Comparison of ENCODE assay signal across 1 cellular context in genomic region chr6:30614044-30614842, GRCh38.
A peak's percentile ranks its signal among the peaks of the same experiment; 100 is the strongest.
TF ChIP-seq lines count a peak whose summit lies in the region.

No MANE protein-coding gene starts in this region.

TF ChIP-seq in K562, 482 proteins besides CTCF, POLR2A, EP300 and RAD21 (continued from another document and continues in another):
- TF ChIP-seq CREBBP (IDR thresholded peaks at IDR 0.05; ENCODE audit: low read depth, low read length) (no peak), ZNF695 (CRISPR knock-in tag; IDR thresholded peaks at IDR 0.05) (no peak), ARNT (IDR thresholded peaks at IDR 0.05) (no peak; a peak in 2 of 4 replicates), ERF (CRISPR knock-in tag; IDR thresholded peaks at IDR 0.05) (peak; percentile 75), HNRNPLL (IDR thresholded peaks at IDR 0.05; ENCODE audit: low read depth, low read length, poor library complexity, severe bottlenecking) (no peak), ZFP1 (CRISPR knock-in tag; IDR thresholded peaks at IDR 0.05) (peak; percentile 30; the same call in 1 of the 2 replicates), CGGBP1 (CRISPR knock-in tag; IDR thresholded peaks at IDR 0.05) (no peak), ZNF717 (CRISPR knock-in tag; IDR thresholded peaks at IDR 0.05) (peak; percentile 88), ZNF224 (CRISPR knock-in tag; IDR thresholded peaks at IDR 0.05) (peak; percentile 66; the same call in 1 of the 2 replicates), ZNF311 (CRISPR knock-in tag; IDR thresholded peaks at IDR 0.05) (no peak), ZNF146 (CRISPR knock-in tag; IDR thresholded peaks at IDR 0.05; ENCODE audit: unreplicated experiment) (no peak), CHAMP1 (IDR thresholded peaks at IDR 0.05) (no peak), U2AF2 (optimal IDR thresholded peaks at IDR 0.05; ENCODE audit: low read depth, low read length) (no peak), ZNF644 (tag; IDR thresholded peaks at IDR 0.05; ENCODE audit: low read depth) (no peak), ZNF668 (CRISPR knock-in tag; IDR thresholded peaks at IDR 0.05) (peak; percentile 27; the same call in 1 of the 2 replicates), TBL1XR1 (IDR thresholded peaks at IDR 0.05; ENCODE audit: low read length in 2 of 2) (no peak), HMG20B (CRISPR knock-in tag; IDR thresholded peaks at IDR 0.05) (peak; percentile 78; the same call in 1 of the 2 replicates), GATAD2B (IDR thresholded peaks at IDR 0.05; ENCODE audit: borderline replicate concordance) (no peak), TOE1 (IDR thresholded peaks at IDR 0.05; ENCODE audit: borderline replicate concordance) (peak; percentile 27; the same call in 1 of the 2 replicates), TOE1 (CRISPR knock-in tag; IDR thresholded peaks at IDR 0.05; ENCODE audit: borderline replicate concordance, low read depth) (no peak), RBFOX2 (IDR thresholded peaks at IDR 0.05; ENCODE audit: low read depth, low read length) (no peak), FIP1L1 (IDR thresholded peaks at IDR 0.05; ENCODE audit: low read depth, low read length, poor library complexity, severe bottlenecking) (no peak), NR2F6 (CRISPR knock-in tag; IDR thresholded peaks at IDR 0.05) (0 out of 2 replicates have a peak, but pooled peaks have one; percentile 8), SMARCB1 (IDR thresholded peaks at IDR 0.05; ENCODE audit: insufficient read length, low read depth) (no peak), RB1 (IDR thresholded peaks at IDR 0.05; ENCODE audit: low read depth) (no peak), GTF3C2 (IDR thresholded peaks at IDR 0.05; ENCODE audit: borderline replicate concordance, extremely low read depth, insufficient read length) (no peak), ZFX (CRISPR knock-in tag; IDR thresholded peaks at IDR 0.05) (peak; percentile 47), CHD4 (IDR thresholded peaks at IDR 0.05; ENCODE audit: insufficient read depth, insufficient replicate concordance, low read depth, low read length, poor library complexity, severe bottlenecking) (no peak), MAZ (CRISPR knock-in tag; conservative IDR thresholded peaks at IDR 0.05 in 1 of 2, IDR thresholded peaks at IDR 0.05 in 1 of 2) (peak in 1 of 2 experiments; percentile 59; a peak in 1 of 4 replicates), ZFP36 (IDR thresholded peaks at IDR 0.05; ENCODE audit: low read depth, low read length, partially characterized antibody) (no peak), HMGN3 (IDR thresholded peaks at IDR 0.05; ENCODE audit: borderline replicate concordance, extremely low read depth, insufficient read length, low read depth, low read length) (no peak), SP2 (IDR thresholded peaks at IDR 0.05; ENCODE audit: extremely low read depth, low read depth, low read length, poor library complexity, severe bottlenecking) (no peak), HDGF (IDR thresholded peaks at IDR 0.05) (no peak; the same call in 1 of the 2 replicates), NFE2 (IDR thresholded peaks at IDR 0.05; ENCODE audit: low read depth) (no peak), ZNF583 (CRISPR knock-in tag; IDR thresholded peaks at IDR 0.05) (no peak), CC2D1A (IDR thresholded peaks at IDR 0.05) (no peak), KAT2B (IDR thresholded peaks at IDR 0.05; ENCODE audit: low read depth, low read length) (no peak), HMBOX1 (IDR thresholded peaks at IDR 0.05) (no peak), KLF16 (IDR thresholded peaks at IDR 0.05) (no peak), HCFC1 (IDR thresholded peaks at IDR 0.05; ENCODE audit: low read depth, low read length) (no peak)
- TF ChIP-seq, protein P1, sequence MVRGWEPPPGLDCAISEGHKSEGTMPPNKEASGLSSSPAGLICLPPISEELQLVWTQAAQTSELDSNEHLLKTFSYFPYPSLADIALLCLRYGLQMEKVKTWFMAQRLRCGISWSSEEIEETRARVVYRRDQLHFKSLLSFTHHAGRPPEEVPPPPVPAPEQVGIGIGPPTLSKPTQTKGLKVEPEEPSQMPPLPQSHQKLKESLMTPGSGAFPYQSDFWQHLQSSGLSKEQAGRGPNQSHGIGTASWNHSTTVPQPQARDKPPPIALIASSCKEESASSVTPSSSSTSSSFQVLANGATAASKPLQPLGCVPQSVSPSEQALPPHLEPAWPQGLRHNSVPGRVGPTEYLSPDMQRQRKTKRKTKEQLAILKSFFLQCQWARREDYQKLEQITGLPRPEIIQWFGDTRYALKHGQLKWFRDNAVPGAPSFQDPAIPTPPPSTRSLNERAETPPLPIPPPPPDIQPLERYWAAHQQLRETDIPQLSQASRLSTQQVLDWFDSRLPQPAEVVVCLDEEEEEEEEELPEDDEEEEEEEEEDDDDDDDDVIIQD (CRISPR knock-in tag; IDR thresholded peaks at IDR 0.05) = no peak
- TF ChIP-seq, protein P2, sequence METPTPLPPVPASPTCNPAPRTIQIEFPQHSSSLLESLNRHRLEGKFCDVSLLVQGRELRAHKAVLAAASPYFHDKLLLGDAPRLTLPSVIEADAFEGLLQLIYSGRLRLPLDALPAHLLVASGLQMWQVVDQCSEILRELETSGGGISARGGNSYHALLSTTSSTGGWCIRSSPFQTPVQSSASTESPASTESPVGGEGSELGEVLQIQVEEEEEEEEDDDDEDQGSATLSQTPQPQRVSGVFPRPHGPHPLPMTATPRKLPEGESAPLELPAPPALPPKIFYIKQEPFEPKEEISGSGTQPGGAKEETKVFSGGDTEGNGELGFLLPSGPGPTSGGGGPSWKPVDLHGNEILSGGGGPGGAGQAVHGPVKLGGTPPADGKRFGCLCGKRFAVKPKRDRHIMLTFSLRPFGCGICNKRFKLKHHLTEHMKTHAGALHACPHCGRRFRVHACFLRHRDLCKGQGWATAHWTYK (CRISPR knock-in tag; IDR thresholded peaks at IDR 0.05) = no peak; the same call in 1 of the 2 replicates
- TF ChIP-seq, protein P3, sequence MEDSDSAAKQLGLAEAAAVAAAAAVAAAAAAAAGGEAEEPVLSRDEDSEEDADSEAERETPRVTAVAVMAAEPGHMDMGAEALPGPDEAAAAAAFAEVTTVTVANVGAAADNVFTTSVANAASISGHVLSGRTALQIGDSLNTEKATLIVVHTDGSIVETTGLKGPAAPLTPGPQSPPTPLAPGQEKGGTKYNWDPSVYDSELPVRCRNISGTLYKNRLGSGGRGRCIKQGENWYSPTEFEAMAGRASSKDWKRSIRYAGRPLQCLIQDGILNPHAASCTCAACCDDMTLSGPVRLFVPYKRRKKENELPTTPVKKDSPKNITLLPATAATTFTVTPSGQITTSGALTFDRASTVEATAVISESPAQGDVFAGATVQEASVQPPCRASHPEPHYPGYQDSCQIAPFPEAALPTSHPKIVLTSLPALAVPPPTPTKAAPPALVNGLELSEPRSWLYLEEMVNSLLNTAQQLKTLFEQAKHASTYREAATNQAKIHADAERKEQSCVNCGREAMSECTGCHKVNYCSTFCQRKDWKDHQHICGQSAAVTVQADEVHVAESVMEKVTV (CRISPR knock-in tag; IDR thresholded peaks at IDR 0.05) = 0 out of 2 replicates have a peak, but pooled peaks have one; percentile 8
- TF ChIP-seq, protein P4, sequence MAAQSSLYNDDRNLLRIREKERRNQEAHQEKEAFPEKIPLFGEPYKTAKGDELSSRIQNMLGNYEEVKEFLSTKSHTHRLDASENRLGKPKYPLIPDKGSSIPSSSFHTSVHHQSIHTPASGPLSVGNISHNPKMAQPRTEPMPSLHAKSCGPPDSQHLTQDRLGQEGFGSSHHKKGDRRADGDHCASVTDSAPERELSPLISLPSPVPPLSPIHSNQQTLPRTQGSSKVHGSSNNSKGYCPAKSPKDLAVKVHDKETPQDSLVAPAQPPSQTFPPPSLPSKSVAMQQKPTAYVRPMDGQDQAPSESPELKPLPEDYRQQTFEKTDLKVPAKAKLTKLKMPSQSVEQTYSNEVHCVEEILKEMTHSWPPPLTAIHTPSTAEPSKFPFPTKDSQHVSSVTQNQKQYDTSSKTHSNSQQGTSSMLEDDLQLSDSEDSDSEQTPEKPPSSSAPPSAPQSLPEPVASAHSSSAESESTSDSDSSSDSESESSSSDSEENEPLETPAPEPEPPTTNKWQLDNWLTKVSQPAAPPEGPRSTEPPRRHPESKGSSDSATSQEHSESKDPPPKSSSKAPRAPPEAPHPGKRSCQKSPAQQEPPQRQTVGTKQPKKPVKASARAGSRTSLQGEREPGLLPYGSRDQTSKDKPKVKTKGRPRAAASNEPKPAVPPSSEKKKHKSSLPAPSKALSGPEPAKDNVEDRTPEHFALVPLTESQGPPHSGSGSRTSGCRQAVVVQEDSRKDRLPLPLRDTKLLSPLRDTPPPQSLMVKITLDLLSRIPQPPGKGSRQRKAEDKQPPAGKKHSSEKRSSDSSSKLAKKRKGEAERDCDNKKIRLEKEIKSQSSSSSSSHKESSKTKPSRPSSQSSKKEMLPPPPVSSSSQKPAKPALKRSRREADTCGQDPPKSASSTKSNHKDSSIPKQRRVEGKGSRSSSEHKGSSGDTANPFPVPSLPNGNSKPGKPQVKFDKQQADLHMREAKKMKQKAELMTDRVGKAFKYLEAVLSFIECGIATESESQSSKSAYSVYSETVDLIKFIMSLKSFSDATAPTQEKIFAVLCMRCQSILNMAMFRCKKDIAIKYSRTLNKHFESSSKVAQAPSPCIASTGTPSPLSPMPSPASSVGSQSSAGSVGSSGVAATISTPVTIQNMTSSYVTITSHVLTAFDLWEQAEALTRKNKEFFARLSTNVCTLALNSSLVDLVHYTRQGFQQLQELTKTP (IDR thresholded peaks at IDR 0.05; ENCODE audit: low read depth in 1 of 2, partially characterized antibody in 2 of 2) = no peak
- TF ChIP-seq, protein P5, sequence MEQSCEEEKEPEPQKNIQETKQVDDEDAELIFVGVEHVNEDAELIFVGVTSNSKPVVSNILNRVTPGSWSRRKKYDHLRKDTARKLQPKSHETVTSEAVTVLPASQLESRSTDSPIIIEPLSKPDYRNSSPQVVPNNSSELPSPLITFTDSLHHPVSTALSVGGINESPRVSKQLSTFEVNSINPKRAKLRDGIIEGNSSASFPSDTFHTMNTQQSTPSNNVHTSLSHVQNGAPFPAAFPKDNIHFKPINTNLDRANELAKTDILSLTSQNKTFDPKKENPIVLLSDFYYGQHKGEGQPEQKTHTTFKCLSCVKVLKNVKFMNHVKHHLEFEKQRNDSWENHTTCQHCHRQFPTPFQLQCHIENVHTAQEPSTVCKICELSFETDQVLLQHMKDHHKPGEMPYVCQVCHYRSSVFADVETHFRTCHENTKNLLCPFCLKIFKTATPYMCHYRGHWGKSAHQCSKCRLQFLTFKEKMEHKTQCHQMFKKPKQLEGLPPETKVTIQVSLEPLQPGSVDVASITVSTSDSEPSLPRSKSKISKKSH (CRISPR knock-in tag; IDR thresholded peaks at IDR 0.05) = no peak
- TF ChIP-seq, protein P6, sequence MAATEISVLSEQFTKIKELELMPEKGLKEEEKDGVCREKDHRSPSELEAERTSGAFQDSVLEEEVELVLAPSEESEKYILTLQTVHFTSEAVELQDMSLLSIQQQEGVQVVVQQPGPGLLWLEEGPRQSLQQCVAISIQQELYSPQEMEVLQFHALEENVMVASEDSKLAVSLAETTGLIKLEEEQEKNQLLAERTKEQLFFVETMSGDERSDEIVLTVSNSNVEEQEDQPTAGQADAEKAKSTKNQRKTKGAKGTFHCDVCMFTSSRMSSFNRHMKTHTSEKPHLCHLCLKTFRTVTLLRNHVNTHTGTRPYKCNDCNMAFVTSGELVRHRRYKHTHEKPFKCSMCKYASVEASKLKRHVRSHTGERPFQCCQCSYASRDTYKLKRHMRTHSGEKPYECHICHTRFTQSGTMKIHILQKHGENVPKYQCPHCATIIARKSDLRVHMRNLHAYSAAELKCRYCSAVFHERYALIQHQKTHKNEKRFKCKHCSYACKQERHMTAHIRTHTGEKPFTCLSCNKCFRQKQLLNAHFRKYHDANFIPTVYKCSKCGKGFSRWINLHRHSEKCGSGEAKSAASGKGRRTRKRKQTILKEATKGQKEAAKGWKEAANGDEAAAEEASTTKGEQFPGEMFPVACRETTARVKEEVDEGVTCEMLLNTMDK (IDR thresholded peaks at IDR 0.05; ENCODE audit: borderline replicate concordance, insufficient read depth, low read depth, low read length, poor library complexity, severe bottlenecking) = no peak
